ENCODE assay signal across 1 cellular context in genomic region chr17:1629647-1630310, GRCh38.
A peak's percentile ranks its signal among the peaks of the same experiment; 100 is the strongest.
TF ChIP-seq lines count a peak whose summit lies in the region.

No MANE protein-coding gene starts in this region.

TF ChIP-seq in K562, 482 proteins besides CTCF, POLR2A, EP300 and RAD21 (continued from another document):
- 0 out of 2 replicates have a peak, but pooled peaks have one; percentile 34 for TF ChIP-seq ZBTB40 (IDR thresholded peaks at IDR 0.05)
- TF ChIP-seq ZBTB40 (CRISPR knock-in tag; IDR thresholded peaks at IDR 0.05): no peak
- no peak for TF ChIP-seq RBM17 (IDR thresholded peaks at IDR 0.05; ENCODE audit: borderline replicate concordance, low read depth, low read length)
- peak; percentile 9 for TF ChIP-seq PRDM10 (IDR thresholded peaks at IDR 0.05; ENCODE audit: partially characterized antibody)
- TF ChIP-seq NFIC (IDR thresholded peaks at IDR 0.05): peak; percentile 59
